In genomic region chr10:118045154-118045841, GRCh38 we compare ENCODE assay signal across 8 cellular contexts. TPM values are rescaled to one million over a fixed set of nuclear protein-coding genes. Genes with fewer than 3 reads are reported as not detected.
DNase-seq lines count a peak whose midpoint lies in the region; ATAC-seq and TF ChIP-seq lines count a peak whose summit lies in the region.

No MANE protein-coding gene starts in this region.

- H3K27ac ChIP-seq in VCaP (peak overlapping the region; percentile 82), foreskin keratinocyte (peak overlapping the region; percentile 95), skin epidermis (peak overlapping the region in 11 of 21 experiments; percentile 16 to 96 (median 93))

- peak in 1 of 2 experiments; percentile 16 for DNase-seq in HAP-1 (ENCODE audit: low spot score in 2 of 2)
- DNase-seq in foreskin keratinocyte = peak in 1 of 2 donors; percentile 6
- DNase-seq in CD1c-positive myeloid dendritic cell (ENCODE audit: extremely low spot score) = no peak
- no peak for DNase-seq in SHP77 (lab: John Stamatoyannopoulos, UW)
- DNase-seq in NCI-H2107 (lab: John Stamatoyannopoulos, UW) = no peak

- H3K4me1 ChIP-seq in HAP-1 (peaks cover 17% of the 10 kb centered on the region), foreskin keratinocyte (peaks cover 19% of the 10 kb centered on the region)

- in situ Hi-C loops in HAP-1 (cut with MboI; ENCODE audit: low sequenced_read_pairs) = no loop called here

- peak overlapping the region; percentile 61 for H3K4me3 ChIP-seq in HAP-1
- H3K4me3 ChIP-seq in skin epidermis = peak overlapping the region; percentile 58 to 94 (median 76)

- TF ChIP-seq CTCF in VCaP (conservative IDR thresholded peaks at IDR 0.05) = no peak
- no peak for TF ChIP-seq CTCF in foreskin keratinocyte (conservative IDR thresholded peaks at IDR 0.05)

- H3K27me3 ChIP-seq in HAP-1 (ENCODE audit: low read depth) (no peaks in the 10 kb centered on the region), foreskin keratinocyte (no peaks in the 10 kb centered on the region)

- ATAC-seq in foreskin keratinocyte (no peak), HG02610 (IDR thresholded peaks at IDR 0.05; ENCODE audit: unreplicated experiment) (no peak)

- H3K36me3 ChIP-seq in HAP-1 (replicated peaks) = no peaks in the 10 kb centered on the region

- H3K9me3 ChIP-seq in HAP-1 = no peaks in the 10 kb centered on the region

RNA-seq across cellular contexts. Expression of gene RAB11FIP2, which starts 1.4 kb away (rescaled TPM):
- total RNA-seq in foreskin keratinocyte = 9.3 and 9.9 TPM in 2 replicates
- polyA plus RNA-seq in foreskin keratinocyte = 1.5 and 1.6 TPM in 2 replicates
